Comparison of ENCODE assay signal across 22 cellular contexts in genomic region chr9:87618931-87619330, GRCh38.
DNase-seq lines count a peak whose midpoint lies in the region; ATAC-seq and TF ChIP-seq lines count a peak whose summit lies in the region.
"Had no signal": no experiment of that assay in that cellular context is flagged by ENCODE, and none has a peak within 500 bp of the region (broad histone marks: within the 10 kb centered on the region; RNA-seq: fewer than 3 reads in every experiment).

No MANE protein-coding gene starts in this region.

- peaks cover 0 to 33% of the 10 kb centered on the region in 2 experiments; a peak in 1 of 3 replicates for H3K36me3 ChIP-seq in HEK293 (ENCODE audit: control insufficient read depth in 2 of 2, insufficient read depth in 1 of 2, low read length in 2 of 2)
- H3K36me3 ChIP-seq: BE2C had no signal

- H3K36me3 Mint-ChIP-seq in glutamatergic neuron (ENCODE audit: unreplicated experiment): peaks cover 42% of the 10 kb centered on the region
- peaks cover 69% of the 10 kb centered on the region for H3K36me3 Mint-ChIP-seq in osteocyte (ENCODE audit: unreplicated experiment)
- H3K36me3 Mint-ChIP-seq in T-cell: no peaks in the 10 kb centered on the region
- H3K36me3 Mint-ChIP-seq: CD8-positive, alpha-beta memory T cell had no signal

- ATAC-seq in omental fat pad (ENCODE audit: low FRiP score): no peak
- no peak for ATAC-seq in T-cell (replicated peaks in 1 of 4)
- ATAC-seq: A549, GM12878, GM23338 had no signal

- H3K4me3 ChIP-seq in HEK293 (ENCODE audit: low read depth, low read length): no peak overlapping the region
- H3K4me3 ChIP-seq: A549; BLaER1 treated with 17β-estradiol and CSF1 and Interleukin-3, amounts not matched to agents 10 nM and 100 nM; GM12878; GM23338 had no signal

- H3K27ac Mint-ChIP-seq in glutamatergic neuron (ENCODE audit: unreplicated experiment): peak overlapping the region; percentile 60
- peak overlapping the region; percentile 2 for H3K27ac Mint-ChIP-seq in osteocyte (ENCODE audit: unreplicated experiment)
- H3K27ac Mint-ChIP-seq in T-cell: no peak overlapping the region
- H3K27ac Mint-ChIP-seq: CD4-positive, alpha-beta T cell; CD8-positive, alpha-beta memory T cell; GM23338 had no signal

- no peak for TF ChIP-seq CTCF in HEK293 (tag by site-specific recombination; IDR thresholded peaks at IDR 0.05)
- no peak for TF ChIP-seq CTCF in glutamatergic neuron (IDR thresholded peaks at IDR 0.05; ENCODE audit: partially characterized antibody, unreplicated experiment)
- no peak for TF ChIP-seq CTCF in osteocyte (IDR thresholded peaks at IDR 0.05)
- TF ChIP-seq CTCF in omental fat pad (IDR thresholded peaks at IDR 0.05): no peak

- POLR2A ChIA-PET in HEK293 (lab: Yijun Ruan, JAX): no interaction called here
- POLR2A ChIA-PET in T-cell (lab: Charles Lee): no interaction called here

- H3K27ac ChIP-seq in HEK293 (ENCODE audit: extremely low read depth, low read depth, low read length): no peak overlapping the region
- H3K27ac ChIP-seq in caudate nucleus (ENCODE audit: low read depth, low read length): peak overlapping the region; percentile 84
- H3K27ac ChIP-seq: A549 had no signal

- H3K9me3 Mint-ChIP-seq in glutamatergic neuron (ENCODE audit: unreplicated experiment) (peaks cover 29% of the 10 kb centered on the region), osteocyte (ENCODE audit: unreplicated experiment) (no peaks in the 10 kb centered on the region), T-cell (peaks cover 0 to 4% (median 0%) of the 10 kb centered on the region in 3 donors)
- H3K9me3 Mint-ChIP-seq: CD4-positive, alpha-beta T cell; GM23338 had no signal

- H3K9me3 ChIP-seq in HEK293 (ENCODE audit: control insufficient read depth, insufficient read depth, low read depth, low read length): no peaks in the 10 kb centered on the region
- H3K9me3 ChIP-seq: A549, BE2C had no signal

- peaks cover 41% of the 10 kb centered on the region for H3K4me1 Mint-ChIP-seq in glutamatergic neuron (ENCODE audit: low read depth, unreplicated experiment)
- H3K4me1 Mint-ChIP-seq in osteocyte (ENCODE audit: unreplicated experiment): peaks cover 15% of the 10 kb centered on the region
- H3K4me1 Mint-ChIP-seq in T-cell: no peaks in the 10 kb centered on the region
- H3K4me1 Mint-ChIP-seq: CD8-positive, alpha-beta memory T cell had no signal

- H3K4me1 ChIP-seq in HEK293 (ENCODE audit: control insufficient read depth, insufficient read depth, low read length): no peaks in the 10 kb centered on the region
- H3K4me1 ChIP-seq: BE2C had no signal

- no peak overlapping the region for H3K4me3 Mint-ChIP-seq in glutamatergic neuron (ENCODE audit: unreplicated experiment)
- no peak overlapping the region for H3K4me3 Mint-ChIP-seq in osteocyte (ENCODE audit: unreplicated experiment)
- no peak overlapping the region for H3K4me3 Mint-ChIP-seq in T-cell
- H3K4me3 Mint-ChIP-seq: CD4-positive, alpha-beta T cell; CD8-positive, alpha-beta memory T cell; GM23338 had no signal

- CTCF ChIA-PET in HEK293 (lab: Yijun Ruan, JAX): interaction anchor here (0.6 kb wide), 1 partner anchor 100 kb away, joined by 4 read pairs; no protein-coding TSS in a partner anchor
- CTCF ChIA-PET in T-cell (lab: Charles Lee): no interaction called here

- peak in 4 of 61 donors; percentile 22 to 58 (median 34) for DNase-seq in caudate nucleus (lab: John Stamatoyannopoulos, UW)
- no peak for DNase-seq in glutamatergic neuron
- DNase-seq in osteocyte (ENCODE audit: extremely low spot score, unreplicated experiment): no peak
- DNase-seq in omental fat pad (ENCODE audit: low spot score): no peak
- no peak for DNase-seq in T-cell
- DNase-seq in activated T-cell treated with anti-CD3 and anti-CD28 coated beads, Interleukin-2, amount 50 U/mL, for 48 hours: no peak
- DNase-seq: 8988T; ACHN; AML-193; BE2C; CD4-positive, alpha-beta T cell; CD8-positive, alpha-beta memory T cell; DMS 273 treated with DMSO at 0.1 percent for 48 hours; DMS79; EL; GDM1; HCEC 1CT had no signal

- H3K27me3 Mint-ChIP-seq in glutamatergic neuron (ENCODE audit: unreplicated experiment) (peaks cover 20% of the 10 kb centered on the region), osteocyte (ENCODE audit: unreplicated experiment) (no peaks in the 10 kb centered on the region), T-cell (peaks cover 4 to 8% of the 10 kb centered on the region in 2 donors)
- H3K27me3 Mint-ChIP-seq: CD4-positive, alpha-beta T cell had no signal

TF ChIP-seq in HEK293, 187 proteins besides CTCF, POLR2A, EP300 and RAD21:
- TF ChIP-seq ZNF623 (tag by site-specific recombination; IDR thresholded peaks at IDR 0.05) (no peak), RBAK (tag by site-specific recombination; IDR thresholded peaks at IDR 0.05) (no peak), GFI1B (tag by site-specific recombination; IDR thresholded peaks at IDR 0.05) (no peak), ZFP3 (tag by site-specific recombination; IDR thresholded peaks at IDR 0.05; ENCODE audit: low read depth) (peak; percentile 86), ZNF335 (tag by site-specific recombination; conservative IDR thresholded peaks at IDR 0.05) (no peak), ZNF510 (tag by site-specific recombination; IDR thresholded peaks at IDR 0.05; ENCODE audit: insufficient replicate concordance) (no peak), ZNF292 (tag by site-specific recombination; IDR thresholded peaks at IDR 0.05; ENCODE audit: borderline replicate concordance, low read depth) (no peak), EGR2 (tag by site-specific recombination; IDR thresholded peaks at IDR 0.05; ENCODE audit: low read depth) (peak; percentile 27; the same call in 1 of the 2 replicates), PRDM6 (tag by site-specific recombination; IDR thresholded peaks at IDR 0.05) (no peak), ZNF768 (tag by site-specific recombination; IDR thresholded peaks at IDR 0.05) (no peak), MZF1 (tag by site-specific recombination; IDR thresholded peaks at IDR 0.05; ENCODE audit: borderline replicate concordance) (no peak), ZNF274 (IDR thresholded peaks at IDR 0.05; ENCODE audit: low read length) (no peak), ZNF274 (tag by site-specific recombination; IDR thresholded peaks at IDR 0.05; ENCODE audit: borderline replicate concordance) (no peak), ZNF654 (tag by site-specific recombination; IDR thresholded peaks at IDR 0.05; ENCODE audit: low read depth) (no peak)
- TF ChIP-seq, protein P1, sequence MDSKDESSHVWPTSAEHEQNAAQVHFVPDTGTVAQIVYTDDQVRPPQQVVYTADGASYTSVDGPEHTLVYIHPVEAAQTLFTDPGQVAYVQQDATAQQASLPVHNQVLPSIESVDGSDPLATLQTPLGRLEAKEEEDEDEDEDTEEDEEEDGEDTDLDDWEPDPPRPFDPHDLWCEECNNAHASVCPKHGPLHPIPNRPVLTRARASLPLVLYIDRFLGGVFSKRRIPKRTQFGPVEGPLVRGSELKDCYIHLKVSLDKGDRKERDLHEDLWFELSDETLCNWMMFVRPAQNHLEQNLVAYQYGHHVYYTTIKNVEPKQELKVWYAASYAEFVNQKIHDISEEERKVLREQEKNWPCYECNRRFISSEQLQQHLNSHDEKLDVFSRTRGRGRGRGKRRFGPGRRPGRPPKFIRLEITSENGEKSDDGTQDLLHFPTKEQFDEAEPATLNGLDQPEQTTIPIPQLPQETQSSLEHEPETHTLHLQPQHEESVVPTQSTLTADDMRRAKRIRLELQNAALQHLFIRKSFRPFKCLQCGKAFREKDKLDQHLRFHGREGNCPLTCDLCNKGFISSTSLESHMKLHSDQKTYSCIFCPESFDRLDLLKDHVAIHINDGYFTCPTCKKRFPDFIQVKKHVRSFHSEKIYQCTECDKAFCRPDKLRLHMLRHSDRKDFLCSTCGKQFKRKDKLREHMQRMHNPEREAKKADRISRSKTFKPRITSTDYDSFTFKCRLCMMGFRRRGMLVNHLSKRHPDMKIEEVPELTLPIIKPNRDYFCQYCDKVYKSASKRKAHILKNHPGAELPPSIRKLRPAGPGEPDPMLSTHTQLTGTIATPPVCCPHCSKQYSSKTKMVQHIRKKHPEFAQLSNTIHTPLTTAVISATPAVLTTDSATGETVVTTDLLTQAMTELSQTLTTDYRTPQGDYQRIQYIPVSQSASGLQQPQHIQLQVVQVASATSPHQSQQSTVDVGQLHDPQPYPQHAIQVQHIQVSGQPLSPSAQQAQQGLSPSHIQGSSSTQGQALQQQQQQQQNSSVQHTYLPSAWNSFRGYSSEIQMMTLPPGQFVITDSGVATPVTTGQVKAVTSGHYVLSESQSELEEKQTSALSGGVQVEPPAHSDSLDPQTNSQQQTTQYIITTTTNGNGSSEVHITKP (tag by site-specific recombination; IDR thresholded peaks at IDR 0.05): no peak

Comparison
In these comparisons a context has a peak if more than half of its experiments do, and no peak if none do; other contexts are left out.
1. H3K27ac Mint-ChIP-seq: peak in glutamatergic neuron (single experiment) and osteocyte (single experiment); none in T-cell (0 of 2).